Comparison of ENCODE assay signal across 2 cellular contexts in the genomic region with DNA sequence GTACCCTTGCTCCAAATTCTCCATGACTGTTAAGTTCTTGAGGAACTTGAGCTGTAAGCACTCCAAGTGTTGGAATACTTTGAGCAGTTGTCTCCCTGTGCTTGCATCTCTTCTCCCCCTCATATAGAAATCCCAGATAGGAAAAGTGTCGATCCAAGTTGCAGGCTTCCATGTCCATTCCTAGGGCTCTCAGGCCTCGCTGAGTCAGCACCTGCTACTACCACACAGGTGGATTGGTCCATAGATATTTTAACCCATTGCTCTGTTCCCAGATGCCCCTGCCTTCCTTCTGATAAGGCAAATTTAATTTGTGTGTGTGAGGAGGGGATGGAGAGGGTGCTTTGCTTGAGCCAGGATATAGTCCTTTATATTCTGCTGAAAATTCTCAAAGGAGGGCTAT.
TF ChIP-seq lines count a peak whose summit lies in the region.

No MANE protein-coding gene starts in this region.

TF ChIP-seq in K562, 482 proteins besides CTCF, POLR2A, EP300 and RAD21:
- TF ChIP-seq NR2C1 (IDR thresholded peaks at IDR 0.05) (no peak), NR2C1 (tag; IDR thresholded peaks at IDR 0.05) (no peak), FOXJ3 (CRISPR knock-in tag; IDR thresholded peaks at IDR 0.05) (no peak), ZNF316 (IDR thresholded peaks at IDR 0.05) (0 out of 2 replicates have a peak, but pooled peaks have one; percentile 3), ZNF24 (IDR thresholded peaks at IDR 0.05) (no peak), ZNF253 (CRISPR knock-in tag; conservative IDR thresholded peaks at IDR 0.05) (no peak)

TF ChIP-seq in H1, 55 proteins besides CTCF, POLR2A, EP300 and RAD21:
- no peak for TF ChIP-seq TAF1 (IDR thresholded peaks at IDR 0.05; ENCODE audit: low read depth, low read length)
- TF ChIP-seq RBBP5 (IDR thresholded peaks at IDR 0.05; ENCODE audit: borderline replicate concordance, low read depth, low read length): no peak
- TF ChIP-seq MAFK (IDR thresholded peaks at IDR 0.05; ENCODE audit: low read depth, low read length): peak; percentile 58
